Comparison of ENCODE assay signal across 8 cellular contexts in the genomic region with DNA sequence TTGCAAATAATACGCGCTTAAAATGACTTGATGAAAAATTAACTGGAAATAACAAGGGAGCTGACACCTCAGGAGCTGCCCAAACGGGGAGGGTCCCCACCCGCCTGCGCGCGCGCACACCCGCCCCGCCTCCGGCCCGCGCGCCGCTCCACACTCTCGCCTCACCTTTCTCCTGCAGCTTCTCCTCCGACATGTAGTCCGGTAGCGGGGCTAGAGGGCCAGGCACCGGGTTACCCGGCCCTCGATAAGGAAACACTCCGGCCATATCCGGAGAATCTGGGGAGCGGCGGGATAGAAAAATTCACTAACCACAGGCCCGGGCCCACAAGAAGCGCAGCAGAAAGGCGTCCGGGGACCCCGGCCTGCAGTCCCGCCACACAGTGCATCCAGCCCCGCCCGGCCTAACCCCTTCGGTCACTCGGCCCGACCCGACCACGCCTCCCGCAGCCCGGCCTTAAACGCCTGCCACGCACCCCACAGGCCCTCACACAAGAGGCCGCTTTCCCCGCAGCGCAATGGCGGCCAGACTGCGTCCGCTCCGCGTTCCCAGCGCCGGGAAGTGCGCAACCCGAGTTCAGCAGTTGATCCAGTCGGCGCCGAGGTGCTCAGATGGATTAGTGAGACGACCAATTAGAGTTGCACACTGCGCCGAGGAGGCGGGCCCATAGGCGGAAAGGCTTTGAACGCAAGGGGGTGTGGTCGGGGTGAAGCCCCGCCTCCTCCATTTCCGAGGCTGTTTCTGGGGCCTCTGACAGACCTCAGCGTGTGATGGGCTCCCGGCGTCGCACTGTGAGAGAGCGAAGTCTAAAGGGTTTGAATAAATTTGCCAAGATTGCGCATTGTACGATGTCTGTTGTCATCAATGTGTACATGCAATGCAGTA. TPM values are rescaled to one million over a fixed set of nuclear protein-coding genes. Genes with fewer than 3 reads are reported as not detected.
DNase-seq lines count a peak whose midpoint lies in the region; FAIRE-seq and TF ChIP-seq lines count a peak whose summit lies in the region.

PRPF8 (minus strand) TSS at position 561 of the 883 bp plus-strand sequence; CDS start at position 265, 296 bp downstream.

- no CpG with 5 or more reads among the region's 74 CpGs for WGBS in neuronal stem cell (ENCODE audit: extremely low coverage in 2 of 2, insufficient read length in 2 of 2, insufficient replicate concordance in 1 of 2), 2 donors

- in situ Hi-C loops in SK-MEL-5 (cut with HindIII; ENCODE audit: low pct_unique_long_range_greater_than_20kb, low sequenced_read_pairs) = no loop called here

- H2BK5ac ChIP-seq in neuronal stem cell (ENCODE audit: low read length) = peak within 1 kb of the TSS; percentile 75

- POLR2A ChIA-PET in HEK293T (lab: Yijun Ruan, JAX) = interaction anchor here (0.7 to 2.0 kb wide), 11 partner anchors 9 to 35 kb away, joined by 3 to 13 read pairs (median 4); partner anchors contain the start of gene RILP

- peaks cover 8% of the 10 kb centered on the region for H3K79me1 ChIP-seq in neuronal stem cell (ENCODE audit: low read depth, low read length)

- DNase-seq in GF-D8 (lab: John Stamatoyannopoulos, UW) (peak; percentile 78), HEK293T (ENCODE audit: extremely low spot score) (peak; percentile 99), MV-4-11 (lab: John Stamatoyannopoulos, UW) (peak; percentile 98), SK-MEL-5 (ENCODE audit: low read depth, low spot score) (peak; percentile 98), frontal cortex (ENCODE audit: low spot score in 2 of 2) (peak; percentile 100), neuronal stem cell (ENCODE audit: low spot score) (peak; percentile 97)
- DNase-seq in activated naive CD4-positive, alpha-beta T cell treated with Interleukin-2 at 50 U/mL for 16 hours = peak; percentile 98

- no peak within 1 kb of the TSS for H2BK15ac ChIP-seq in neuronal stem cell (ENCODE audit: low read length)

- peak within 1 kb of the TSS; percentile 96 for H3K23ac ChIP-seq in neuronal stem cell (ENCODE audit: low read depth, low read length, poor library complexity)

- H2BK12ac ChIP-seq in neuronal stem cell (ENCODE audit: low read length) = no peak within 1 kb of the TSS

- H3K27me3 ChIP-seq in neuronal stem cell (ENCODE audit: control insufficient read depth in 3 of 3, insufficient read depth in 3 of 3, low read depth in 1 of 3, low read length in 3 of 3) = no peaks in the 10 kb centered on the region

- H3K4ac ChIP-seq in neuronal stem cell (ENCODE audit: low read length) = no peak within 1 kb of the TSS

- H4K8ac ChIP-seq in neuronal stem cell (ENCODE audit: low read depth, low read length) = no peak within 1 kb of the TSS

- H2AK5ac ChIP-seq in neuronal stem cell (ENCODE audit: low read depth, low read length) = peak within 1 kb of the TSS; percentile 44

- peak within 1 kb of the TSS; percentile 92 for H3K9ac ChIP-seq in neuronal stem cell (ENCODE audit: low read depth, low read length, poor library complexity)

- H3K4me1 ChIP-seq in neuronal stem cell (ENCODE audit: control insufficient read depth in 2 of 2, insufficient read depth in 1 of 2, low read depth in 1 of 2, low read length in 2 of 2) = peaks cover 3 to 7% of the 10 kb centered on the region in 2 donors

- H3K4me3 ChIP-seq in neuronal stem cell (ENCODE audit: low read length in 2 of 2) = peak within 1 kb of the TSS; percentile 75 to 94

- peak; percentile 83 for FAIRE-seq in frontal cortex (lab: Jason Lieb, UNC)

- peak within 1 kb of the TSS; percentile 57 for H3K27ac ChIP-seq in neuronal stem cell (replicated peaks; ENCODE audit: low read length)

- H2BK120ac ChIP-seq in neuronal stem cell (ENCODE audit: low read depth, low read length) = peak within 1 kb of the TSS; percentile 47

- peak within 1 kb of the TSS; percentile 96 for H3K18ac ChIP-seq in neuronal stem cell (ENCODE audit: low read length)

- peaks cover 33 to 42% of the 10 kb centered on the region in 2 donors for H3K36me3 ChIP-seq in neuronal stem cell (replicated peaks in 1 of 2; ENCODE audit: control insufficient read depth in 2 of 2, insufficient read depth in 2 of 2, low read length in 2 of 2)

- no peak within 1 kb of the TSS for H4K91ac ChIP-seq in neuronal stem cell (ENCODE audit: low read depth, low read length, poor library complexity)

- no peaks in the 10 kb centered on the region for H3K9me3 ChIP-seq in neuronal stem cell (replicated peaks in 1 of 2; ENCODE audit: control insufficient read depth in 2 of 2, insufficient read depth in 1 of 2, low read depth in 1 of 2, low read length in 2 of 2)

- no peak for TF ChIP-seq CTCF in subcutaneous adipose tissue (IDR thresholded peaks at IDR 0.05; ENCODE audit: low read depth)

- H2AFZ ChIP-seq in neuronal stem cell (ENCODE audit: low read length) = peak within 1 kb of the TSS; percentile 89

- H3K4me2 ChIP-seq in neuronal stem cell (ENCODE audit: insufficient read depth, low read length, poor library complexity, severe bottlenecking) = peak within 1 kb of the TSS; percentile 84

- H3K14ac ChIP-seq in neuronal stem cell (ENCODE audit: low read length) = peak within 1 kb of the TSS; percentile 83

- CTCF ChIA-PET in HEK293T (lab: Yijun Ruan, JAX) = interaction anchor here (1.0 to 1.2 kb wide), 2 partner anchors 32 to 37 kb away, joined by 3 to 8 read pairs; no protein-coding TSS in a partner anchor

TF ChIP-seq in HEK293T, 16 proteins besides CTCF, POLR2A, EP300 and RAD21:
- TF ChIP-seq PKNOX1 (IDR thresholded peaks at IDR 0.05) = peak; percentile 98
- TF ChIP-seq L3MBTL2 (conservative IDR thresholded peaks at IDR 0.05) = peak; percentile 67
- TF ChIP-seq LEF1 (IDR thresholded peaks at IDR 0.05; ENCODE audit: borderline replicate concordance) = no peak
- no peak; the same call in 1 of the 2 replicates for TF ChIP-seq ELF4 (IDR thresholded peaks at IDR 0.05)
- no peak for TF ChIP-seq SP1 (IDR thresholded peaks at IDR 0.05)
TF ChIP-seq in HEK293T: peak in this region for 2.

RNA-seq across cellular contexts. Expression of gene PRPF8, which starts in this region (rescaled TPM):
- total RNA-seq in SK-MEL-5 (2014; rRNA removed; shearing (Covaris generic)) = 62.2 and 67.7 TPM in 2 replicates
- 143 and 174 TPM in 2 replicates for polyA plus RNA-seq in SK-MEL-5 (2015; cell fraction: cytosol; rRNA removed)
- polyA plus RNA-seq in SK-MEL-5 (2015; cell fraction: nucleus; rRNA removed) = 217 and 252 TPM in 2 replicates
- 75.0 TPM for total RNA-seq in frontal cortex
- 95.4 TPM for polyA plus RNA-seq in neuronal stem cell (2013, experiment 1 of 2)
- 97.1 TPM for polyA plus RNA-seq in neuronal stem cell (2013, experiment 2 of 2)
- 100 to 1,000 TPM; 145 to 281 (median 182) TPM for total RNA-seq in subcutaneous adipose tissue

Comparison
In these comparisons a context has a peak if more than half of its experiments do, and no peak if none do; other contexts are left out.
1. Peak in every context shown above with its lines: DNase-seq, H3K4me3 ChIP-seq and H3K27ac ChIP-seq.